ENCODE assay signal across 8 cellular contexts in genomic region chr6:35451354-35452185, GRCh38. TPM values are rescaled to one million over a fixed set of nuclear protein-coding genes. Genes with fewer than 3 reads are reported as not detected.
DNase-seq lines count a peak whose midpoint lies in the region; ATAC-seq lines count a peak whose summit lies in the region.

No MANE protein-coding gene starts in this region.

- H3K36me3 Mint-ChIP-seq in activated CD4-positive, alpha-beta T cell treated with anti-CD3 and anti-CD28 coated beads, Interleukin-2, amount 10 ng/mL, durations not matched to agents 24 days and 14 days (ENCODE audit: low read depth), result peaks cover 9% of the 10 kb centered on the region
- H3K36me3 Mint-ChIP-seq in activated CD4-positive, alpha-beta memory T cell treated with anti-CD3 and anti-CD28 coated beads, Interleukin-2, amount 10 ng/mL, durations not matched to agents 7 days and 5 days (ENCODE audit: low read depth), result peaks cover 12% of the 10 kb centered on the region
- peaks cover 0 to 9% (median 5%) of the 10 kb centered on the region in 3 donors for H3K36me3 Mint-ChIP-seq in immature natural killer cell

- CTCF ChIA-PET in activated CD4-positive, alpha-beta memory T cell treated with anti-CD3 and anti-CD28 coated beads, Interleukin-2, amount 10 ng/mL, durations not matched to agents 7 days and 5 days (lab: Charles Lee), result interaction anchor here (0.7 to 8.8 kb wide), 16 partner anchors 14 to 286 kb away, joined by 3 to 168 read pairs (median 5); partner anchors contain the start of genes DEF6, PPARD and RPL10A

- H3K4me1 Mint-ChIP-seq in activated CD4-positive, alpha-beta T cell treated with anti-CD3 and anti-CD28 coated beads, Interleukin-2, amount 10 ng/mL, durations not matched to agents 24 days and 14 days, result peaks cover 35% of the 10 kb centered on the region
- peaks cover 38% of the 10 kb centered on the region for H3K4me1 Mint-ChIP-seq in activated CD4-positive, alpha-beta memory T cell treated with anti-CD3 and anti-CD28 coated beads, Interleukin-2, amount 10 ng/mL, durations not matched to agents 7 days and 5 days
- H3K4me1 Mint-ChIP-seq in immature natural killer cell, result peaks cover 19 to 28% of the 10 kb centered on the region in 2 donors

- no peak for DNase-seq in activated CD4-positive, alpha-beta T cell treated with anti-CD3 and anti-CD28 coated beads, Interleukin-2, amount 10 ng/mL, durations not matched to agents 24 days and 14 days
- DNase-seq in activated CD4-positive, alpha-beta T cell treated with anti-CD3 and anti-CD28 coated beads for 4 hours, result no peak
- DNase-seq in activated CD4-positive, alpha-beta memory T cell treated with anti-CD3 and anti-CD28 coated beads, Interleukin-2, amount 10 ng/mL, durations not matched to agents 7 days and 5 days, result no peak
- DNase-seq in immature natural killer cell (no peak), superior temporal gyrus (ENCODE audit: extremely low spot score) (peak; percentile 28), middle frontal gyrus (ENCODE audit: extremely low spot score, low spot score) (no peak), cerebellum (ENCODE audit: low spot score) (no peak)

- H3K4me3 Mint-ChIP-seq in activated CD4-positive, alpha-beta T cell treated with anti-CD3 and anti-CD28 coated beads, Interleukin-2, amount 10 ng/mL, durations not matched to agents 24 days and 14 days, result peak overlapping the region; percentile 86
- H3K4me3 Mint-ChIP-seq in activated CD4-positive, alpha-beta memory T cell treated with anti-CD3 and anti-CD28 coated beads, Interleukin-2, amount 10 ng/mL, durations not matched to agents 7 days and 5 days, result peak overlapping the region; percentile 80
- peak overlapping the region; percentile 66 to 89 (median 88) for H3K4me3 Mint-ChIP-seq in immature natural killer cell

- H3K27me3 Mint-ChIP-seq in activated CD4-positive, alpha-beta T cell treated with anti-CD3 and anti-CD28 coated beads, Interleukin-2, amount 10 ng/mL, durations not matched to agents 24 days and 14 days, result peaks cover 9% of the 10 kb centered on the region
- H3K27me3 Mint-ChIP-seq in activated CD4-positive, alpha-beta memory T cell treated with anti-CD3 and anti-CD28 coated beads, Interleukin-2, amount 10 ng/mL, durations not matched to agents 7 days and 5 days, result peaks cover 5% of the 10 kb centered on the region
- H3K27me3 Mint-ChIP-seq in immature natural killer cell (ENCODE audit: low read depth in 3 of 3), result no peaks in the 10 kb centered on the region

- POLR2A ChIA-PET in activated CD4-positive, alpha-beta memory T cell treated with anti-CD3 and anti-CD28 coated beads, Interleukin-2, amount 10 ng/mL, durations not matched to agents 7 days and 5 days (lab: Charles Lee), result interaction anchor here (0.8 to 6.9 kb wide), 15 partner anchors 14 to 193 kb away, joined by 3 to 44 read pairs (median 4); partner anchors contain the start of genes DEF6, PPARD and RPL10A

- intact Hi-C loops in activated CD4-positive, alpha-beta T cell treated with anti-CD3 and anti-CD28 coated beads, Interleukin-2, amount 10 ng/mL, durations not matched to agents 24 days and 14 days (cut with micrococcal nuclease), result loop anchor here (1.0 to 5.0 kb wide), 2 partner anchors 17 to 46 kb away; partner anchors contain the start of genes RPL10A and TEAD3

- peak overlapping the region; percentile 32 for H3K27ac Mint-ChIP-seq in activated CD4-positive, alpha-beta T cell treated with anti-CD3 and anti-CD28 coated beads, Interleukin-2, amount 10 ng/mL, durations not matched to agents 24 days and 14 days
- H3K27ac Mint-ChIP-seq in activated CD4-positive, alpha-beta memory T cell treated with anti-CD3 and anti-CD28 coated beads, Interleukin-2, amount 10 ng/mL, durations not matched to agents 7 days and 5 days, result no peak overlapping the region
- H3K27ac Mint-ChIP-seq in immature natural killer cell, result peak overlapping the region; percentile 48 to 89 (median 67)

- no peaks in the 10 kb centered on the region for H3K9me3 Mint-ChIP-seq in activated CD4-positive, alpha-beta T cell treated with anti-CD3 and anti-CD28 coated beads, Interleukin-2, amount 10 ng/mL, durations not matched to agents 24 days and 14 days
- H3K9me3 Mint-ChIP-seq in activated CD4-positive, alpha-beta memory T cell treated with anti-CD3 and anti-CD28 coated beads, Interleukin-2, amount 10 ng/mL, durations not matched to agents 7 days and 5 days, result no peaks in the 10 kb centered on the region
- H3K9me3 Mint-ChIP-seq in immature natural killer cell, result no peaks in the 10 kb centered on the region

- no peak for ATAC-seq in GM18520 (IDR thresholded peaks at IDR 0.05; ENCODE audit: unreplicated experiment)

RNA-seq across cellular contexts. Expression of gene FANCE, which starts 0.6 kb away (rescaled TPM):
- total RNA-seq in activated CD4-positive, alpha-beta T cell treated with anti-CD3 and anti-CD28 coated beads, Interleukin-2, amount 10 ng/mL, durations not matched to agents 24 days and 14 days, result 19.6 and 22.1 TPM in 2 replicates
- 10 to 100 TPM; 10.3 to 10.4 TPM for total RNA-seq in activated CD4-positive, alpha-beta memory T cell treated with anti-CD3 and anti-CD28 coated beads, Interleukin-2, amount 10 ng/mL, durations not matched to agents 7 days and 5 days
- polyA plus RNA-seq in immature natural killer cell, result 1 to 10 TPM; 2.2 to 5.4 (median 3.1) TPM
- total RNA-seq in cerebellum, result 6.9 TPM

RNA-seq across cellular contexts. Expression of gene RPL10A, which starts 16.6 kb away (rescaled TPM):
- 1,702 and 1,710 TPM in 2 replicates for total RNA-seq in activated CD4-positive, alpha-beta T cell treated with anti-CD3 and anti-CD28 coated beads, Interleukin-2, amount 10 ng/mL, durations not matched to agents 24 days and 14 days
- total RNA-seq in activated CD4-positive, alpha-beta memory T cell treated with anti-CD3 and anti-CD28 coated beads, Interleukin-2, amount 10 ng/mL, durations not matched to agents 7 days and 5 days, result 1,000 to 10,000 TPM; 1,239 to 1,245 TPM
- 100 to 1,000 TPM; 419 to 805 (median 477) TPM for polyA plus RNA-seq in immature natural killer cell
- 907 TPM for total RNA-seq in cerebellum

RNA-seq across cellular contexts. Expression of gene TEAD3, which starts 45.3 kb away (rescaled TPM):
- total RNA-seq in activated CD4-positive, alpha-beta T cell treated with anti-CD3 and anti-CD28 coated beads, Interleukin-2, amount 10 ng/mL, durations not matched to agents 24 days and 14 days, result 1.7 and 2.2 TPM in 2 replicates
- under 1 TPM; 0.13 to 0.23 TPM for total RNA-seq in activated CD4-positive, alpha-beta memory T cell treated with anti-CD3 and anti-CD28 coated beads, Interleukin-2, amount 10 ng/mL, durations not matched to agents 7 days and 5 days
- not detected for polyA plus RNA-seq in immature natural killer cell
- total RNA-seq in cerebellum, result 2.1 TPM
